ENCODE assay signal across 8 cellular contexts in genomic region chr17:29566473-29567361, GRCh38. TPM values are rescaled to one million over a fixed set of nuclear protein-coding genes. Genes with fewer than 3 reads are reported as not detected.
DNase-seq lines count a peak whose midpoint lies in the region; ATAC-seq, FAIRE-seq and TF ChIP-seq lines count a peak whose summit lies in the region.

ABHD15 (minus strand) TSS chr17:29567037; CDS start chr17:29566966, 71 bp downstream.

- ATAC-seq in activated CD4-positive, CD25-positive, alpha-beta regulatory T cell treated with anti-CD3 and anti-CD28 coated beads, Interleukin-2, amount 50 U/mL, for 24 hours: peak; percentile 22 to 25
- no peak for ATAC-seq in HG03378 (IDR thresholded peaks at IDR 0.05; ENCODE audit: unreplicated experiment)

- TF ChIP-seq CTCF in D721Med (IDR thresholded peaks at IDR 0.05; ENCODE audit: insufficient read depth, missing control alignments): no peak

- DNase-seq in D721Med (ENCODE audit: insufficient read length, low spot score) (peak; percentile 52), H4 (ENCODE audit: low spot score) (peak; percentile 25), NCI-H2171 (lab: John Stamatoyannopoulos, UW) (peak; percentile 40), dedifferentiated amniotic fluid mesenchymal stem cell (ENCODE audit: extremely low spot score) (peak; percentile 57), left kidney (ENCODE audit: low read depth, low spot score) (peak; percentile 85)
- DNase-seq in stimulated activated CD4-positive, alpha-beta T cell treated with anti-CD3 and anti-CD28 coated beads, Interleukin-4, amount 100 ng/mL, for 48 hours (ENCODE audit: low read depth in 2 of 2): peak; percentile 50 to 52

- no peak for FAIRE-seq in D721Med (lab: Jason Lieb, UNC)

RNA-seq across cellular contexts. Expression of gene ABHD15, which starts in this region (rescaled TPM):
- total RNA-seq in H4 (2014; rRNA removed; shearing (Covaris generic)): 6.2 and 8.6 TPM in 2 replicates

Comparison
In these comparisons a context has a peak if more than half of its experiments do, and no peak if none do; other contexts are left out.
1. DNase-seq: peak in every context shown above with its lines; median percentile 85 in left kidney; 57 in dedifferentiated amniotic fluid mesenchymal stem cell; 52 in D721Med; 51 in stimulated activated CD4-positive, alpha-beta T cell treated with anti-CD3 and anti-CD28 coated beads, Interleukin-4, amount 100 ng/mL, for 48 hours; 40 in NCI-H2171; 25 in H4.